Comparison of ENCODE assay signal across 29 cellular contexts in genomic region chr10:48452879-48453412, GRCh38.
DNase-seq lines count a peak whose midpoint lies in the region; ATAC-seq, FAIRE-seq and TF ChIP-seq lines count a peak whose summit lies in the region.
"Had no signal": no experiment of that assay in that cellular context is flagged by ENCODE, and none has a peak within 500 bp of the region (broad histone marks: within the 10 kb centered on the region; RNA-seq: fewer than 3 reads in every experiment).

No MANE protein-coding gene starts in this region.

- no peak for TF ChIP-seq POLR2A in GM12892 (IDR thresholded peaks at IDR 0.05; ENCODE audit: low read depth, low read length)

- H3K4me2 ChIP-seq in parathyroid adenoma (ENCODE audit: low read length): no peak overlapping the region
- H3K4me2 ChIP-seq: A549 had no signal

- intact Hi-C loops in activated CD4-positive, alpha-beta memory T cell treated with anti-CD3 and anti-CD28 coated beads for 36 hours (cut with micrococcal nuclease): no loop called here

- H3K9me3 ChIP-seq in parathyroid adenoma (ENCODE audit: control insufficient read depth, low read length): no peaks in the 10 kb centered on the region
- H3K9me3 ChIP-seq: A549, ascending aorta, colonic mucosa, left ventricle myocardium inferior, SJSA1 had no signal

- H3K36me3 Mint-ChIP-seq in glutamatergic neuron (ENCODE audit: unreplicated experiment): no peaks in the 10 kb centered on the region
- no peaks in the 10 kb centered on the region for H3K36me3 Mint-ChIP-seq in activated CD4-positive, alpha-beta memory T cell treated with anti-CD3 and anti-CD28 coated beads for 36 hours
- H3K36me3 Mint-ChIP-seq: immature natural killer cell, naive B cell had no signal

- no peaks in the 10 kb centered on the region for H3K27me3 ChIP-seq in parathyroid adenoma (ENCODE audit: control insufficient read depth, insufficient read depth, low read length)
- H3K27me3 ChIP-seq: ascending aorta, cardiac muscle cell, colonic mucosa, SJSA1 had no signal

- in situ Hi-C loops in GM13976 (cut with MboI; ENCODE audit: low sequenced_read_pairs, unreplicated experiment): no loop called here

- peaks cover 3% of the 10 kb centered on the region for H3K9me3 Mint-ChIP-seq in glutamatergic neuron (ENCODE audit: unreplicated experiment)
- no peaks in the 10 kb centered on the region for H3K9me3 Mint-ChIP-seq in activated CD4-positive, alpha-beta memory T cell treated with anti-CD3 and anti-CD28 coated beads for 36 hours
- H3K9me3 Mint-ChIP-seq: immature natural killer cell, naive B cell had no signal

- ATAC-seq in left lobe of liver: no peak
- ATAC-seq in GM18868 (IDR thresholded peaks at IDR 0.05; ENCODE audit: unreplicated experiment): no peak
- ATAC-seq: A549 had no signal

- H3K4me1 Mint-ChIP-seq in glutamatergic neuron (ENCODE audit: low read depth, unreplicated experiment): peaks cover 10% of the 10 kb centered on the region
- no peaks in the 10 kb centered on the region for H3K4me1 Mint-ChIP-seq in activated CD4-positive, alpha-beta memory T cell treated with anti-CD3 and anti-CD28 coated beads for 36 hours (ENCODE audit: low read depth)
- H3K4me1 Mint-ChIP-seq: immature natural killer cell had no signal

- TF ChIP-seq CTCF in GM13976 (IDR thresholded peaks at IDR 0.05; ENCODE audit: borderline replicate concordance, control extremely low read depth, extremely low read depth, insufficient read depth, missing control alignments) (no peak), parathyroid adenoma (IDR thresholded peaks at IDR 0.05) (no peak), glutamatergic neuron (IDR thresholded peaks at IDR 0.05; ENCODE audit: partially characterized antibody, unreplicated experiment) (no peak)

- H3K4me3 ChIP-seq in parathyroid adenoma (ENCODE audit: low read depth, low read length): no peak overlapping the region
- H3K4me3 ChIP-seq: A549, ascending aorta, cardiac muscle cell, colonic mucosa, left ventricle myocardium inferior, SJSA1 had no signal

- POLR2A ChIA-PET in activated CD4-positive, alpha-beta memory T cell treated with anti-CD3 and anti-CD28 coated beads for 36 hours (lab: Charles Lee): no interaction called here

- CTCF ChIA-PET in activated CD4-positive, alpha-beta memory T cell treated with anti-CD3 and anti-CD28 coated beads for 36 hours (lab: Charles Lee): no interaction called here

- H3K9ac ChIP-seq in parathyroid adenoma: no peak overlapping the region

- H3K4me1 ChIP-seq in parathyroid adenoma: peaks cover 54% of the 10 kb centered on the region
- H3K4me1 ChIP-seq: A549, colonic mucosa, SJSA1 had no signal

- DNase-seq in AG20443 (ENCODE audit: low spot score): peak; percentile 4
- peak; percentile 32 for DNase-seq in GM13976 (ENCODE audit: low spot score)
- DNase-seq in left lobe of liver (ENCODE audit: low spot score): peak; percentile 36
- no peak for DNase-seq in glutamatergic neuron
- DNase-seq in GM12892 (ENCODE audit: insufficient read length): no peak
- DNase-seq in activated CD4-positive, alpha-beta memory T cell treated with anti-CD3 and anti-CD28 coated beads for 36 hours: no peak
- DNase-seq: activated CD4-positive, alpha-beta T cell treated with anti-CD3 and anti-CD28 coated beads for 48 hours; activated CD8-positive, alpha-beta memory T cell treated with anti-CD3 and anti-CD28 coated beads for 24 hours; activated T-cell treated with anti-CD3 and anti-CD28 coated beads for 4 hours; colonic mucosa; DMS153; effector CD8-positive, alpha-beta T cell; immature natural killer cell; left ventricle myocardium inferior; midbrain; naive B cell; NCI-H1092 treated with DMSO at 0.1 percent for 48 hours; NCI-H1694 treated with DMSO at 0.1 percent for 48 hours; nucleus accumbens; stimulated activated naive CD4-positive, alpha-beta T cell treated with Interleukin-2 at 50 U/mL for 16 hours; T-helper 9 cell had no signal

- peaks cover 10% of the 10 kb centered on the region for H3K27me3 Mint-ChIP-seq in glutamatergic neuron (ENCODE audit: unreplicated experiment)
- no peaks in the 10 kb centered on the region for H3K27me3 Mint-ChIP-seq in activated CD4-positive, alpha-beta memory T cell treated with anti-CD3 and anti-CD28 coated beads for 36 hours
- H3K27me3 Mint-ChIP-seq: B cell had no signal

- no peak for FAIRE-seq in GM12892 (lab: Jason Lieb, UNC)
- FAIRE-seq: A549 had no signal

- H2AFZ ChIP-seq in parathyroid adenoma: peak overlapping the region; percentile 66

- no peak overlapping the region for H3K4me3 Mint-ChIP-seq in glutamatergic neuron (ENCODE audit: unreplicated experiment)
- H3K4me3 Mint-ChIP-seq in activated CD4-positive, alpha-beta memory T cell treated with anti-CD3 and anti-CD28 coated beads for 36 hours: no peak overlapping the region
- H3K4me3 Mint-ChIP-seq: B cell, immature natural killer cell had no signal

- H3K79me2 ChIP-seq in parathyroid adenoma: peaks cover 3% of the 10 kb centered on the region

- H3K27ac ChIP-seq in parathyroid adenoma: peak overlapping the region; percentile 96
- H3K27ac ChIP-seq: A549, ascending aorta, colonic mucosa, left ventricle myocardium inferior, SJSA1, VCaP had no signal

- H3K27ac Mint-ChIP-seq in glutamatergic neuron (ENCODE audit: unreplicated experiment): no peak overlapping the region
- no peak overlapping the region for H3K27ac Mint-ChIP-seq in activated CD4-positive, alpha-beta memory T cell treated with anti-CD3 and anti-CD28 coated beads for 36 hours
- H3K27ac Mint-ChIP-seq: B cell, immature natural killer cell, naive B cell had no signal

- H3K36me3 ChIP-seq in parathyroid adenoma (ENCODE audit: control insufficient read depth, insufficient read depth, low read length): no peaks in the 10 kb centered on the region
- H3K36me3 ChIP-seq: ascending aorta, cardiac muscle cell, colonic mucosa, left ventricle myocardium inferior, SJSA1 had no signal

Comparison
In these comparisons a context has a peak if more than half of its experiments do, and no peak if none do; other contexts are left out.
1. DNase-seq: peak in AG20443 (single experiment), GM13976 (single experiment) and left lobe of liver (single experiment); none in glutamatergic neuron (single experiment), GM12892 (single experiment) and activated CD4-positive, alpha-beta memory T cell treated with anti-CD3 and anti-CD28 coated beads for 36 hours (single experiment).